Comparison of ENCODE assay signal across 11 cellular contexts in the genomic region with DNA sequence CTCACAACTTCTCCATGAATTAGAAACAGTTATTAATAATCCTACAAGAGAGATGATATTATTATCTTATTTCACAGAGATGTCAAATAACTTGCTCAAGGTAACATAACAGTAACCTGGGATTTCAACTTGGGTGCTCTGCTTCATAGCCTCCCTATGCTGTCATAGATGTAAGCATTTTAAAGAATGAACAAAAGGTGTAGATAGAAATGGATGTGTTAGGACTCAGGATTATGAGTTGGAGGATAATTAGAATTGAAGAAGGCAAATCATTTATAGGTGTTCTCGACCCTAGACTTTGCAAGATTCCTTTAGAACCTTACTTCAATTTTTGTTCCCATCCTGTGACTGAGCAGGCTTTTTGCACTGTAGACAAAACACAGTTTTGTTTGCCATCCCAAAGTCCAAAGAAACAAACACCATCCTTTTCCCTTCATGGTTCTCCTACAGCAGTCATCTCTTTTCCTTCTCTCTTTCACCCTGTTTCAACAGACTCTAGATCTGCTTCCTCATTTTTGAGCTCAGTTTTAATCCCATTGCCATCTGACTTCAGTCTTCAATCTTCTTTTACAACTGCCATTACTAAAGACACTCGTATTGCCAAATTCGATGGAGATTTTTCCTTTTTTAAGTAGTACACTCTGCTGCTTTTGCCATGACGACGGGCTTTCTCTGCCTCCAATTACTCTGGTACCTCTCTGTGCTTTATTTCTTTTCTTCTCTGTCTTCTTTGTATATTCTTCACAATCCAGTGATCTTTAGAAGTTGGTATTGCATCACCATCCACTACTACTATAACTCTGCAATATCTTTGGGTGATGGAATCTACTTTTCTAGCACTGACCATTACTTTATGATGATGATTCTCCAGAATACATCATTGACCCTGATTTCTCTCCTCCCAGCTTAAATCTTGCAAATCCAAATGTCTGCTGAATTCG. TPM values are rescaled to one million over a fixed set of nuclear protein-coding genes. Genes with fewer than 3 reads are reported as not detected.
DNase-seq lines count a peak whose midpoint lies in the region; ATAC-seq and TF ChIP-seq lines count a peak whose summit lies in the region.
"Had no signal": no experiment of that assay in that cellular context is flagged by ENCODE, and none has a peak within 500 bp of the region (broad histone marks: within the 10 kb centered on the region; RNA-seq: fewer than 3 reads in every experiment).

No MANE protein-coding gene starts in this region.

- H3K79me2 ChIP-seq in SK-N-SH (ENCODE audit: insufficient read depth): no peaks in the 10 kb centered on the region
- no peaks in the 10 kb centered on the region for H3K79me2 ChIP-seq in fibroblast of lung (ENCODE audit: control insufficient read depth, insufficient read depth, low read length)
- peaks cover 3% of the 10 kb centered on the region for H3K79me2 ChIP-seq in osteoblast (ENCODE audit: insufficient read depth, low read length)

- H3K9me3 ChIP-seq in SK-N-SH (no peaks in the 10 kb centered on the region), fibroblast of lung (ENCODE audit: control insufficient read depth, insufficient read depth, low read depth, low read length) (no peaks in the 10 kb centered on the region), osteoblast (ENCODE audit: low read depth, low read length) (no peaks in the 10 kb centered on the region), vagina (no peaks in the 10 kb centered on the region)

- H3K4me3 ChIP-seq in SK-N-SH (ENCODE audit: low read depth in 2 of 2, low read length in 1 of 2) (no peak overlapping the region), fibroblast of lung (replicated peaks in 1 of 4; ENCODE audit: control extremely low read depth in 1 of 4, insufficient read depth in 1 of 4, low read depth in 3 of 4, low read length in 4 of 4) (no peak overlapping the region), osteoblast (ENCODE audit: insufficient read depth, low read length) (no peak overlapping the region), vagina (no peak overlapping the region)

- TF ChIP-seq EP300 in SK-N-SH (IDR thresholded peaks at IDR 0.05; ENCODE audit: borderline replicate concordance in 1 of 2, low read depth in 1 of 2, low read length in 1 of 2): no peak

- H3K27me3 ChIP-seq in SK-N-SH (ENCODE audit: insufficient read depth): no peaks in the 10 kb centered on the region
- no peaks in the 10 kb centered on the region for H3K27me3 ChIP-seq in fibroblast of lung (ENCODE audit: control insufficient read depth, insufficient read depth, low read length)
- no peaks in the 10 kb centered on the region for H3K27me3 ChIP-seq in osteoblast (ENCODE audit: insufficient read depth, low read length)
- no peaks in the 10 kb centered on the region for H3K27me3 ChIP-seq in vagina

- H3F3A ChIP-seq in SK-N-SH (replicated peaks; ENCODE audit: insufficient read depth): peaks cover 17% of the 10 kb centered on the region

- CTCF ChIA-PET in SK-N-SH (lab: Yijun Ruan, JAX): no interaction called here

- H3K36me3 ChIP-seq in SK-N-SH (replicated peaks in 1 of 2; ENCODE audit: control insufficient read depth in 1 of 2, insufficient read depth in 2 of 2, low read length in 1 of 2) (no peaks in the 10 kb centered on the region), fibroblast of lung (ENCODE audit: control insufficient read depth, insufficient read depth, low read length) (no peaks in the 10 kb centered on the region), osteoblast (ENCODE audit: insufficient read depth, low read length) (no peaks in the 10 kb centered on the region), vagina (no peaks in the 10 kb centered on the region)

- WGBS in SK-N-SH (ENCODE audit: low lambda C conversion rate): 78% methylated on average over 6 of the region's 6 CpGs

- POLR2A ChIA-PET in SK-N-SH (lab: Yijun Ruan, JAX): no interaction called here

- peaks cover 11 to 20% of the 10 kb centered on the region in 2 experiments; a peak in 3 of 4 replicates for H3K4me1 ChIP-seq in SK-N-SH (ENCODE audit: control insufficient read depth in 1 of 2, insufficient read depth in 2 of 2, low read depth in 1 of 2, low read length in 1 of 2)
- peaks cover 3% of the 10 kb centered on the region for H3K4me1 ChIP-seq in fibroblast of lung (ENCODE audit: control insufficient read depth, extremely low read depth, insufficient read depth, low read length)
- H3K4me1 ChIP-seq in osteoblast (ENCODE audit: insufficient read depth, low read length): peaks cover 38% of the 10 kb centered on the region
- H3K4me1 ChIP-seq in vagina: peaks cover 14% of the 10 kb centered on the region

- TF ChIP-seq RAD21 in SK-N-SH (IDR thresholded peaks at IDR 0.05; ENCODE audit: low read length): no peak

- H4K20me1 ChIP-seq in SK-N-SH (ENCODE audit: insufficient read depth) (0 out of 2 replicates have a peak, but pooled peaks cover 3% of the 10 kb centered on the region), fibroblast of lung (ENCODE audit: control insufficient read depth, extremely low read depth, insufficient read depth, low read length) (no peaks in the 10 kb centered on the region), osteoblast (ENCODE audit: insufficient read depth, low read length) (no peaks in the 10 kb centered on the region)

- TF ChIP-seq POLR2A in vagina (IDR thresholded peaks at IDR 0.05): no peak

- H3K4me2 ChIP-seq in SK-N-SH: no peak overlapping the region; the same call in 1 of the 2 replicates
- H3K4me2 ChIP-seq in fibroblast of lung (ENCODE audit: extremely low read depth, insufficient read depth, low read length): peak overlapping the region; percentile 27
- H3K4me2 ChIP-seq in osteoblast (ENCODE audit: insufficient read depth, low read length): peak overlapping the region; percentile 62

- ATAC-seq in HG03571 (IDR thresholded peaks at IDR 0.05; ENCODE audit: unreplicated experiment): no peak
- ATAC-seq: natural killer cell; stimulated activated memory B cell treated with anti-CD40 and anti-IgM and Interleukin-4, amounts not matched to agents 10 μg/mL and 1 μg/mL and 100 μg/mL, for 72 hours had no signal

- TF ChIP-seq CTCF in SK-N-SH (IDR thresholded peaks at IDR 0.05) (no peak), fibroblast of lung (conservative IDR thresholded peaks at IDR 0.05 in 1 of 2, IDR thresholded peaks at IDR 0.05 in 1 of 2; ENCODE audit: low read depth in 1 of 2, low read length in 2 of 2) (no peak), osteoblast (IDR thresholded peaks at IDR 0.05; ENCODE audit: extremely low read depth, low read depth, low read length) (no peak), vagina (IDR thresholded peaks at IDR 0.05) (no peak)

- intact Hi-C loops in vagina (cut with DNase I): no loop called here

- peak; percentile 56 for DNase-seq in CD1c-positive myeloid dendritic cell (ENCODE audit: extremely low spot score)
- DNase-seq in SK-N-SH: no peak
- no peak for DNase-seq in fibroblast of lung (ENCODE audit: low read depth in 2 of 2)
- no peak for DNase-seq in osteoblast (ENCODE audit: insufficient read length, low spot score, missing footprints)
- no peak for DNase-seq in mesenteric fat pad (ENCODE audit: low spot score)
- no peak for DNase-seq in foreskin melanocyte
- DNase-seq in vagina (ENCODE audit: extremely low spot score in 2 of 2): no peak
- DNase-seq: activated CD4-positive, alpha-beta T cell treated with anti-CD3 and anti-CD28 coated beads, Interleukin-2, amount 50 U/mL, for 4 hours; natural killer cell had no signal

- H3K9ac ChIP-seq in SK-N-SH (no peak overlapping the region), fibroblast of lung (ENCODE audit: insufficient read depth, low read length) (no peak overlapping the region)

- H2AFZ ChIP-seq in SK-N-SH (ENCODE audit: low read depth) (no peak overlapping the region), fibroblast of lung (ENCODE audit: low read length) (no peak overlapping the region), osteoblast (ENCODE audit: low read length) (peak overlapping the region; percentile 52)

- H3K9me2 ChIP-seq in SK-N-SH: no peaks in the 10 kb centered on the region

- peak overlapping the region; percentile 66 to 70; a peak in 3 of 4 replicates for H3K27ac ChIP-seq in SK-N-SH (ENCODE audit: low read depth in 2 of 2, low read length in 1 of 2)
- peak overlapping the region; percentile 5 for H3K27ac ChIP-seq in fibroblast of lung (ENCODE audit: insufficient read depth, low read length)
- peak overlapping the region; percentile 61 for H3K27ac ChIP-seq in osteoblast (ENCODE audit: low read depth, low read length)
- H3K27ac ChIP-seq in vagina: no peak overlapping the region

TF ChIP-seq in SK-N-SH, 30 proteins besides CTCF, POLR2A, EP300 and RAD21 (continues in another document):
- TF ChIP-seq, protein P1, sequence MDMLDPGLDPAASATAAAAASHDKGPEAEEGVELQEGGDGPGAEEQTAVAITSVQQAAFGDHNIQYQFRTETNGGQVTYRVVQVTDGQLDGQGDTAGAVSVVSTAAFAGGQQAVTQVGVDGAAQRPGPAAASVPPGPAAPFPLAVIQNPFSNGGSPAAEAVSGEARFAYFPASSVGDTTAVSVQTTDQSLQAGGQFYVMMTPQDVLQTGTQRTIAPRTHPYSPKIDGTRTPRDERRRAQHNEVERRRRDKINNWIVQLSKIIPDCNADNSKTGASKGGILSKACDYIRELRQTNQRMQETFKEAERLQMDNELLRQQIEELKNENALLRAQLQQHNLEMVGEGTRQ (IDR thresholded peaks at IDR 0.05; ENCODE audit: borderline replicate concordance, low read depth, low read length): no peak
- TF ChIP-seq RXRA (IDR thresholded peaks at IDR 0.05; ENCODE audit: borderline replicate concordance, low read depth): no peak
- TF ChIP-seq SMC3 (IDR thresholded peaks at IDR 0.05; ENCODE audit: low read depth, low read length): no peak
- TF ChIP-seq CHD2 (IDR thresholded peaks at IDR 0.05; ENCODE audit: low read length, partially characterized antibody): no peak
- no peak for TF ChIP-seq GATA2 (CRISPR knock-in tag; IDR thresholded peaks at IDR 0.05)
- no peak for TF ChIP-seq JUND (IDR thresholded peaks at IDR 0.05)
- no peak for TF ChIP-seq TAF1 (IDR thresholded peaks at IDR 0.05; ENCODE audit: borderline replicate concordance, low read depth, low read length)
- no peak for TF ChIP-seq TCF12 (IDR thresholded peaks at IDR 0.05)
- no peak for TF ChIP-seq SIN3A (IDR thresholded peaks at IDR 0.05; ENCODE audit: borderline replicate concordance, low read depth, low read length)
- TF ChIP-seq MXI1 (IDR thresholded peaks at IDR 0.05; ENCODE audit: low read depth, low read length): no peak

RNA-seq across cellular contexts. Expression of a gene that starts 4.5 kb away (rescaled TPM):
- polyA plus RNA-seq in SK-N-SH (2012; rRNA removed) (1.8 and 2.5 TPM in 2 replicates), fibroblast of lung (33.7 and 45.9 TPM in 2 replicates)
- 2.9 and 3.4 TPM in 2 replicates for polyA plus RNA-seq in SK-N-SH (2012; cell fraction: cytosol; rRNA removed)
- polyA plus RNA-seq in SK-N-SH (2012; cell fraction: nucleus; rRNA removed): 0.69 and 1.3 TPM in 2 replicates
- total RNA-seq in fibroblast of lung (139 and 163 TPM in 2 replicates), osteoblast (100 and 115 TPM in 2 replicates), mesenteric fat pad (91.4 TPM), vagina (18.9 TPM)
- 30.0 and 36.3 TPM in 2 replicates for polyA plus RNA-seq in fibroblast of lung (2012)
- polyA minus RNA-seq in fibroblast of lung (ENCODE audit: low replicate concordance): 0.44 and 4.3 TPM in 2 replicates
